In genomic region chr5:178160176-178160575, GRCh38 we compare ENCODE assay signal across 34 cellular contexts. TPM values are rescaled to one million over a fixed set of nuclear protein-coding genes. Genes with fewer than 3 reads are reported as not detected.
"Had no signal": no experiment of that assay in that cellular context is flagged by ENCODE, and none has a peak within 500 bp of the region (broad histone marks: within the 10 kb centered on the region; RNA-seq: fewer than 3 reads in every experiment).

No MANE protein-coding gene starts in this region.

- DNase-seq: activated CD4-positive, alpha-beta memory T cell treated with anti-CD3 and anti-CD28 coated beads for 36 hours; activated CD4-positive, alpha-beta T cell treated with anti-CD3 and anti-CD28 coated beads for 36 hours; activated CD4-positive, alpha-beta T cell treated with anti-CD3 and anti-CD28 coated beads, Interleukin-2, amount 10 ng/mL, durations not matched to agents 24 days and 14 days; activated CD4-positive, CD25-positive, alpha-beta regulatory T cell; activated CD4-positive, CD25-positive, alpha-beta regulatory T cell treated with anti-CD3 and anti-CD28 coated beads, Interleukin-2, amount 50 U/mL, for 72 hours; activated CD8-positive, alpha-beta memory T cell treated with anti-CD3 and anti-CD28 coated beads, Interleukin-2, amount 50 U/mL, for 48 hours; activated gamma-delta T cell; activated naive CD4-positive, alpha-beta T cell; activated naive CD4-positive, alpha-beta T cell treated with anti-CD3 and anti-CD28 coated beads, Interleukin-2, amount 10 ng/mL, durations not matched to agents 7 days and 5 days; activated naive CD8-positive, alpha-beta T cell treated with anti-CD3 and anti-CD28 coated beads, Interleukin-2, amount 10 ng/mL, durations not matched to agents 7 days and 5 days; activated T-cell treated with anti-CD3 and anti-CD28 coated beads for 4 hours; activated T-cell treated with anti-CD3 and anti-CD28 coated beads, Interleukin-2, amount 50 U/mL, for 24 hours; activated T-cell treated with anti-CD3 and anti-CD28 coated beads, Interleukin-2, amount 50 U/mL, for 72 hours; dorsolateral prefrontal cortex; effector memory CD4-positive, alpha-beta T cell; foreskin keratinocyte; gastrocnemius medialis; glutamatergic neuron; heart left ventricle; T-helper 17 cell; T1000 had no signal

- H3K4me1 ChIP-seq: breast epithelium, foreskin keratinocyte had no signal

- ATAC-seq: activated CD4-positive, alpha-beta T cell treated with anti-CD3 and anti-CD28 coated beads for 36 hours; activated naive CD4-positive, alpha-beta T cell treated with anti-CD3 and anti-CD28 coated beads, Interleukin-2, amount 50 U/mL, for 72 hours; activated T-cell treated with anti-CD3 and anti-CD28 coated beads, Interleukin-2, amount 50 U/mL, for 72 hours; foreskin keratinocyte; gastrocnemius medialis; heart left ventricle; T-helper 17 cell had no signal

- H3K9me3 ChIP-seq: ascending aorta, breast epithelium, esophagus muscularis mucosa, gastrocnemius medialis, heart left ventricle had no signal

- H3K27ac ChIP-seq: ascending aorta, breast epithelium, cardiac muscle cell, coronary artery, dorsolateral prefrontal cortex, esophagus muscularis mucosa, foreskin keratinocyte, gastrocnemius medialis, heart left ventricle had no signal

- H3K27ac Mint-ChIP-seq: activated CD4-positive, alpha-beta memory T cell treated with anti-CD3 and anti-CD28 coated beads for 36 hours; activated CD4-positive, alpha-beta T cell treated with anti-CD3 and anti-CD28 coated beads for 36 hours; activated CD4-positive, alpha-beta T cell treated with anti-CD3 and anti-CD28 coated beads, Interleukin-2, amount 10 ng/mL, durations not matched to agents 24 days and 14 days; activated naive CD4-positive, alpha-beta T cell treated with anti-CD3 and anti-CD28 coated beads, Interleukin-2, amount 10 ng/mL, durations not matched to agents 7 days and 5 days; activated naive CD4-positive, alpha-beta T cell treated with anti-CD3 and anti-CD28 coated beads, Interleukin-2, amount 50 U/mL, for 72 hours; activated naive CD8-positive, alpha-beta T cell treated with anti-CD3 and anti-CD28 coated beads, Interleukin-2, amount 10 ng/mL, durations not matched to agents 7 days and 5 days; activated T-cell treated with anti-CD3 and anti-CD28 coated beads, Interleukin-2, amount 50 U/mL, for 24 hours; activated T-cell treated with anti-CD3 and anti-CD28 coated beads, Interleukin-2, amount 50 U/mL, for 72 hours; brain; dendritic cell treated with granulocyte-macrophage colony-stimulating factor and Interleukin-4, amounts not matched to agents 40 ng/mL and 50 ng/mL, for 4 days; endodermal cell; T-helper 17 cell; T-helper 2 cell treated with Interferon-gamma antibody and Interleukin-4, amounts not matched to agents 5 μg/mL and 100 μg/mL, for 36 hours had no signal

- H3K36me3 Mint-ChIP-seq: activated CD4-positive, alpha-beta memory T cell treated with anti-CD3 and anti-CD28 coated beads for 36 hours; activated naive CD4-positive, alpha-beta T cell treated with anti-CD3 and anti-CD28 coated beads, Interleukin-2, amount 10 ng/mL, durations not matched to agents 7 days and 5 days; activated naive CD4-positive, alpha-beta T cell treated with anti-CD3 and anti-CD28 coated beads, Interleukin-2, amount 50 U/mL, for 72 hours; activated naive CD8-positive, alpha-beta T cell treated with anti-CD3 and anti-CD28 coated beads, Interleukin-2, amount 10 ng/mL, durations not matched to agents 7 days and 5 days; brain had no signal

- H3K4me3 Mint-ChIP-seq: activated CD4-positive, alpha-beta memory T cell treated with anti-CD3 and anti-CD28 coated beads for 36 hours; activated CD4-positive, alpha-beta T cell treated with anti-CD3 and anti-CD28 coated beads for 36 hours; activated CD4-positive, alpha-beta T cell treated with anti-CD3 and anti-CD28 coated beads, Interleukin-2, amount 10 ng/mL, durations not matched to agents 24 days and 14 days; activated naive CD4-positive, alpha-beta T cell treated with anti-CD3 and anti-CD28 coated beads, Interleukin-2, amount 10 ng/mL, durations not matched to agents 7 days and 5 days; activated naive CD8-positive, alpha-beta T cell treated with anti-CD3 and anti-CD28 coated beads, Interleukin-2, amount 10 ng/mL, durations not matched to agents 7 days and 5 days; activated T-cell treated with anti-CD3 and anti-CD28 coated beads, Interleukin-2, amount 50 U/mL, for 24 hours; activated T-cell treated with anti-CD3 and anti-CD28 coated beads, Interleukin-2, amount 50 U/mL, for 72 hours; brain; central memory CD8-positive, alpha-beta T cell; dendritic cell treated with granulocyte-macrophage colony-stimulating factor and Interleukin-4, amounts not matched to agents 40 ng/mL and 50 ng/mL, for 4 days; endodermal cell; T-helper 17 cell; T-helper 2 cell treated with Interferon-gamma antibody and Interleukin-4, amounts not matched to agents 5 μg/mL and 100 μg/mL, for 36 hours had no signal

- H3K36me3 ChIP-seq: ascending aorta, breast epithelium, cardiac muscle cell, esophagus muscularis mucosa, gastrocnemius medialis, heart left ventricle had no signal

- H3K4me3 ChIP-seq: ascending aorta, breast epithelium, cardiac muscle cell, coronary artery, dorsolateral prefrontal cortex, esophagus muscularis mucosa, gastrocnemius medialis, heart left ventricle had no signal

- H3K9me3 Mint-ChIP-seq: activated CD4-positive, alpha-beta memory T cell treated with anti-CD3 and anti-CD28 coated beads for 36 hours; activated CD4-positive, alpha-beta T cell treated with anti-CD3 and anti-CD28 coated beads, Interleukin-2, amount 10 ng/mL, durations not matched to agents 24 days and 14 days; activated naive CD4-positive, alpha-beta T cell treated with anti-CD3 and anti-CD28 coated beads, Interleukin-2, amount 10 ng/mL, durations not matched to agents 7 days and 5 days; activated naive CD4-positive, alpha-beta T cell treated with anti-CD3 and anti-CD28 coated beads, Interleukin-2, amount 50 U/mL, for 72 hours; activated naive CD8-positive, alpha-beta T cell treated with anti-CD3 and anti-CD28 coated beads, Interleukin-2, amount 10 ng/mL, durations not matched to agents 7 days and 5 days; activated T-cell treated with anti-CD3 and anti-CD28 coated beads, Interleukin-2, amount 50 U/mL, for 24 hours; activated T-cell treated with anti-CD3 and anti-CD28 coated beads, Interleukin-2, amount 50 U/mL, for 72 hours; central memory CD8-positive, alpha-beta T cell; dendritic cell treated with granulocyte-macrophage colony-stimulating factor and Interleukin-4, amounts not matched to agents 40 ng/mL and 50 ng/mL, for 4 days; endodermal cell; T-helper 2 cell treated with Interferon-gamma antibody and Interleukin-4, amounts not matched to agents 5 μg/mL and 100 μg/mL, for 36 hours had no signal

- H3K27me3 ChIP-seq: ascending aorta, breast epithelium had no signal

RNA-seq across cellular contexts. Expression of gene GMCL2, which starts 27.0 kb away (rescaled TPM):
- total RNA-seq: activated CD4-positive, alpha-beta memory T cell treated with anti-CD3 and anti-CD28 coated beads for 36 hours; activated CD4-positive, alpha-beta T cell treated with anti-CD3 and anti-CD28 coated beads for 36 hours; activated CD4-positive, alpha-beta T cell treated with anti-CD3 and anti-CD28 coated beads, Interleukin-2, amount 10 ng/mL, durations not matched to agents 24 days and 14 days; activated naive CD4-positive, alpha-beta T cell treated with anti-CD3 and anti-CD28 coated beads, Interleukin-2, amount 50 U/mL, for 72 hours; activated naive CD8-positive, alpha-beta T cell treated with anti-CD3 and anti-CD28 coated beads, Interleukin-2, amount 10 ng/mL, durations not matched to agents 7 days and 5 days; activated T-cell treated with anti-CD3 and anti-CD28 coated beads, Interleukin-2, amount 50 U/mL, for 72 hours; ascending aorta; breast epithelium; cardiac muscle cell; cerebellum; endodermal cell; epithelial cell of proximal tubule; esophagus muscularis mucosa; foreskin keratinocyte; gastrocnemius medialis; heart left ventricle; T-helper 17 cell had no signal
- polyA plus RNA-seq: cardiac muscle cell, foreskin keratinocyte, heart left ventricle had no signal
